In the genomic region with DNA sequence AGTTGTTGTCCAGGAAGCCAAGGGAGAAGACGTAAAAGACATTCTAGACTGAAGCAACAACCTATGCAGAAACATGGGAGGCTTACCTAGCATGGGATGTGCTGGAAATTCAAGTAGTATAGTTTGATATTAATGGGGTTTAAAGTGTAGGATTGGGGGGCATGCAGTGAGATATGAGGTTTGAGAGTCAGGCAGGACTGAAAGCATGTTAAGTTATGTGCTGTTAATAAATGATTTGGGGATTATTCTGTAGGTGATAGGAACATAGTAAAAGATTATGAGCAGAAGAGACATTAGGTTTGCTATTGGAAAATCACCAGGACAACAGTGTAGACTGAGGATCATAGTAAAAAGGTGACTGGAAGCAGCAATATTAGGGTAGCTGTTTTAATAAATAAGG, we compare ENCODE assay signal across 14 cellular contexts. TPM values are rescaled to one million over a fixed set of nuclear protein-coding genes. Genes with fewer than 3 reads are reported as not detected.
DNase-seq lines count a peak whose midpoint lies in the region; ATAC-seq, FAIRE-seq and TF ChIP-seq lines count a peak whose summit lies in the region.
"Had no signal": no experiment of that assay in that cellular context is flagged by ENCODE, and none has a peak within 500 bp of the region (broad histone marks: within the 10 kb centered on the region; RNA-seq: fewer than 3 reads in every experiment).

No MANE protein-coding gene starts in this region.

- intact Hi-C loops in HCT116 (cut with micrococcal nuclease) = loop anchor here (5.0 kb wide), 2 partner anchors 64 to 251 kb away; no protein-coding TSS in a partner anchor

- H3K27me3 ChIP-seq in HCT116 (ENCODE audit: insufficient read depth, low read length) (no peaks in the 10 kb centered on the region), keratinocyte (ENCODE audit: control insufficient read depth, extremely low read depth, insufficient read depth, low read length) (no peaks in the 10 kb centered on the region), subcutaneous abdominal adipose tissue (ENCODE audit: control insufficient read depth in 5 of 5, insufficient read depth in 4 of 5, low read length in 5 of 5) (no peaks in the 10 kb centered on the region)
- H3K27me3 ChIP-seq: colonic mucosa, testis had no signal

- TF ChIP-seq POLR2A in HCT116 (IDR thresholded peaks at IDR 0.05; ENCODE audit: borderline replicate concordance, extremely low read depth, insufficient read depth, insufficient read length) (no peak), GM12891 (IDR thresholded peaks at IDR 0.05; ENCODE audit: low read depth, low read length) (no peak)

- POLR2A ChIA-PET in HCT116 (lab: Charles Lee) = interaction anchor here (1.0 kb wide), 1 partner anchor 131 kb away, joined by 4 read pairs; no protein-coding TSS in a partner anchor

- H3K36me3 ChIP-seq in HCT116 (ENCODE audit: control insufficient read depth in 1 of 2, insufficient read depth in 2 of 2, low read length in 2 of 2) (peaks cover 40 to 47% of the 10 kb centered on the region in 2 experiments), keratinocyte (ENCODE audit: control insufficient read depth in 2 of 2, extremely low read depth in 1 of 2, insufficient read depth in 2 of 2, low read length in 2 of 2) (peaks cover 4 to 33% of the 10 kb centered on the region in 2 experiments), subcutaneous abdominal adipose tissue (ENCODE audit: control insufficient read depth in 5 of 5, insufficient read depth in 5 of 5, low read length in 5 of 5) (peaks cover 0 to 9% (median 0%) of the 10 kb centered on the region in 5 donors)
- H3K36me3 ChIP-seq: colonic mucosa had no signal

- H3K9me3 ChIP-seq in HCT116 (ENCODE audit: control insufficient read depth in 1 of 2, insufficient read depth in 1 of 2, low read depth in 1 of 2, low read length in 2 of 2) = no peaks in the 10 kb centered on the region
- H3K9me3 ChIP-seq in keratinocyte (ENCODE audit: control insufficient read depth, low read depth, low read length) = peaks cover 3% of the 10 kb centered on the region
- no peaks in the 10 kb centered on the region for H3K9me3 ChIP-seq in subcutaneous abdominal adipose tissue (ENCODE audit: control insufficient read depth in 5 of 5, low read length in 5 of 5)
- H3K9me3 ChIP-seq: colonic mucosa, testis had no signal

- H3K4me3 ChIP-seq in HCT116 (replicated peaks in 1 of 2; ENCODE audit: low read depth in 1 of 2, low read length in 2 of 2) (no peak overlapping the region), astrocyte of the cerebellum (ENCODE audit: low read depth, low read length) (peak overlapping the region; percentile 82), keratinocyte (ENCODE audit: control insufficient read depth in 2 of 3, extremely low read depth in 1 of 3, insufficient read depth in 2 of 3, low read depth in 1 of 3, low read length in 3 of 3) (peak overlapping the region; percentile 93 to 96 (median 94)), subcutaneous abdominal adipose tissue (ENCODE audit: low read depth in 1 of 5, low read length in 5 of 5) (peak overlapping the region; percentile 42 to 86 (median 60))
- H3K4me3 ChIP-seq: colonic mucosa, testis had no signal

- in situ Hi-C loops in astrocyte of the cerebellum (cut with HindIII; ENCODE audit: low sequenced_read_pairs) = no loop called here

- H3K4me1 ChIP-seq in HCT116 (ENCODE audit: control insufficient read depth in 1 of 2, insufficient read depth in 2 of 2, low read length in 2 of 2) (peaks cover 8 to 45% of the 10 kb centered on the region in 2 experiments), keratinocyte (ENCODE audit: control insufficient read depth, extremely low read depth, insufficient read depth, low read length) (peaks cover 21% of the 10 kb centered on the region), subcutaneous abdominal adipose tissue (ENCODE audit: control insufficient read depth in 5 of 5, insufficient read depth in 5 of 5, low read length in 5 of 5) (peaks cover 8 to 83% (median 68%) of the 10 kb centered on the region in 5 donors)

- H3K79me2 ChIP-seq in HCT116 (ENCODE audit: insufficient read depth, low read length) = peaks cover 80% of the 10 kb centered on the region
- H3K79me2 ChIP-seq in keratinocyte (ENCODE audit: control insufficient read depth, insufficient read depth, low read length) = peaks cover 75% of the 10 kb centered on the region

- DNase-seq in HCT116 (ENCODE audit: low read depth, low spot score) = no peak
- no peak for DNase-seq in astrocyte of the cerebellum (ENCODE audit: low read depth)
- DNase-seq in keratinocyte (ENCODE audit: low read depth, low spot score) = no peak
- DNase-seq in GM12891 (ENCODE audit: insufficient read length, low spot score) = no peak
- no peak for DNase-seq in stimulated activated effector memory CD8-positive, alpha-beta T cell treated with anti-CD3 and anti-CD28 coated beads, Interleukin-12 subunit alpha, Interleukin-12 subunit beta, amount 100 ng/mL, for 72 hours (ENCODE audit: low spot score in 2 of 2)
- DNase-seq: colonic mucosa, DMS 273 treated with DMSO at 0.1 percent for 48 hours, foreskin melanocyte, small intestine, testis had no signal

- H3K9me2 ChIP-seq in HCT116 (ENCODE audit: insufficient read depth) = no peaks in the 10 kb centered on the region

- dilution Hi-C loops in keratinocyte (cut with MboI; ENCODE audit: extremely low pct_ligation_motif_present, low sequenced_read_pairs) = loop anchor here (10.0 kb wide), 1 partner anchor 56 kb away; no protein-coding TSS in a partner anchor

- no peak overlapping the region for H3K9ac ChIP-seq in HCT116 (ENCODE audit: low read length)
- no peak overlapping the region for H3K9ac ChIP-seq in keratinocyte (ENCODE audit: control insufficient read depth, extremely low read depth, insufficient read depth, low read length)
- H3K9ac ChIP-seq in subcutaneous abdominal adipose tissue (ENCODE audit: low read length in 5 of 5) = peak overlapping the region in 1 of 5 donors; percentile 56

- H4K20me1 ChIP-seq in HCT116 (ENCODE audit: insufficient read depth) = peaks cover 2% of the 10 kb centered on the region; the same call in 1 of the 2 replicates
- no peaks in the 10 kb centered on the region for H4K20me1 ChIP-seq in keratinocyte (ENCODE audit: control insufficient read depth, extremely low read depth, insufficient read depth, low read length)

- peaks cover 8% of the 10 kb centered on the region for H3K36me3 Mint-ChIP-seq in stimulated activated effector memory CD8-positive, alpha-beta T cell treated with anti-CD3 and anti-CD28 coated beads, Interleukin-12 subunit alpha, Interleukin-12 subunit beta, amount 100 ng/mL, for 72 hours

- RAD21 ChIA-PET in HCT116 (lab: Charles Lee; ENCODE audit: low non-redundant PET in 1 of 2, low total read pairs in 2 of 2, uncharacterized antibody in 2 of 2, unreplicated experiment in 2 of 2) = no interaction called here

- CTCF ChIA-PET in HCT116 (lab: Charles Lee) = no interaction called here

- H3K4me2 ChIP-seq in HCT116 (ENCODE audit: low read length) = 0 out of 2 replicates have a peak overlapping the region, but pooled peaks have one; percentile 3
- H3K4me2 ChIP-seq in keratinocyte (ENCODE audit: control insufficient read depth, extremely low read depth, insufficient read depth, low read depth, low read length) = peak overlapping the region; percentile 70

- no peaks in the 10 kb centered on the region for H3K9me1 ChIP-seq in keratinocyte (ENCODE audit: control insufficient read depth, extremely low read depth, insufficient read depth, low read length)

- no peak for TF ChIP-seq RAD21 in HCT116 (IDR thresholded peaks at IDR 0.05; ENCODE audit: low read depth)

- no peak overlapping the region for H3K27ac Mint-ChIP-seq in stimulated activated effector memory CD8-positive, alpha-beta T cell treated with anti-CD3 and anti-CD28 coated beads, Interleukin-12 subunit alpha, Interleukin-12 subunit beta, amount 100 ng/mL, for 72 hours

- H3K27ac ChIP-seq in HCT116 (ENCODE audit: low read depth, low read length) (no peak overlapping the region), keratinocyte (ENCODE audit: control insufficient read depth, insufficient read depth, low read length) (no peak overlapping the region), subcutaneous abdominal adipose tissue (ENCODE audit: low read depth, low read length) (peak overlapping the region; percentile 88)
- H3K27ac ChIP-seq: colonic mucosa, testis had no signal

- FAIRE-seq in keratinocyte (lab: Jason Lieb, UNC) = no peak
- no peak for FAIRE-seq in GM12891 (lab: Jason Lieb, UNC)
- FAIRE-seq: islet of Langerhans, small intestine had no signal

- ATAC-seq in HCT116 = no peak
- ATAC-seq in HG02840 (IDR thresholded peaks at IDR 0.05; ENCODE audit: low FRiP score, unreplicated experiment) = no peak
- no peak for ATAC-seq in stimulated activated effector memory CD8-positive, alpha-beta T cell treated with anti-CD3 and anti-CD28 coated beads, Interleukin-12 subunit alpha, Interleukin-12 subunit beta, amount 100 ng/mL, for 72 hours
- no peak for ATAC-seq in GM21825 (IDR thresholded peaks at IDR 0.05; ENCODE audit: unreplicated experiment)

- TF ChIP-seq CTCF in HCT116 (IDR thresholded peaks at IDR 0.05 in 2 of 3, conservative IDR thresholded peaks at IDR 0.05 in 1 of 3; ENCODE audit: borderline replicate concordance in 1 of 3, insufficient read depth in 1 of 3, low read depth in 2 of 3, low read length in 2 of 3) = no peak
- no peak for TF ChIP-seq CTCF in astrocyte of the cerebellum (IDR thresholded peaks at IDR 0.05; ENCODE audit: low read depth, low read length, missing control alignments)
- TF ChIP-seq CTCF in keratinocyte (optimal IDR thresholded peaks at IDR 0.05 in 1 of 3, IDR thresholded peaks at IDR 0.05 in 1 of 3, conservative IDR thresholded peaks at IDR 0.05 in 1 of 3; ENCODE audit: extremely low read depth in 1 of 3, insufficient read depth in 2 of 3, low read length in 3 of 3) = no peak

- no TSS peak for BruUV-seq in HCT116 (replicated peaks; lab: Mats Ljungman, UMichigan)

- peaks cover 32% of the 10 kb centered on the region for H3K4me1 Mint-ChIP-seq in stimulated activated effector memory CD8-positive, alpha-beta T cell treated with anti-CD3 and anti-CD28 coated beads, Interleukin-12 subunit alpha, Interleukin-12 subunit beta, amount 100 ng/mL, for 72 hours

- no peaks in the 10 kb centered on the region for H3K9me3 Mint-ChIP-seq in stimulated activated effector memory CD8-positive, alpha-beta T cell treated with anti-CD3 and anti-CD28 coated beads, Interleukin-12 subunit alpha, Interleukin-12 subunit beta, amount 100 ng/mL, for 72 hours

- H2AFZ ChIP-seq in HCT116 (ENCODE audit: low read depth, low read length, poor library complexity, severe bottlenecking) (no peak overlapping the region), keratinocyte (ENCODE audit: control insufficient read depth, low read length) (no peak overlapping the region)

- no peak overlapping the region for H3K4me3 Mint-ChIP-seq in stimulated activated effector memory CD8-positive, alpha-beta T cell treated with anti-CD3 and anti-CD28 coated beads, Interleukin-12 subunit alpha, Interleukin-12 subunit beta, amount 100 ng/mL, for 72 hours

RNA-seq across cellular contexts. Expression of a gene that starts 3.2 kb away (rescaled TPM):
- 89.9 TPM for total RNA-seq in HCT116 (2021; ENCODE audit: unreplicated experiment)
- polyA plus RNA-seq in HCT116 (2012) = 45.1 and 65.0 TPM in 2 replicates
- 42.3 to 78.5 TPM (median 59.0 TPM) in 3 replicates for polyA plus RNA-seq in keratinocyte
- 180 TPM for polyA plus RNA-seq in keratinocyte (2011; ENCODE audit: low read depth)
- 49.0 and 54.3 TPM in 2 replicates for polyA plus RNA-seq in keratinocyte (2011; cell fraction: cytosol; rRNA removed)
- polyA plus RNA-seq in keratinocyte (2011; cell fraction: nucleus; rRNA removed) = 57.0 and 83.0 TPM in 2 replicates
- polyA plus RNA-seq in keratinocyte (2012; ENCODE audit: low replicate concordance) = 44.0 and 55.0 TPM in 2 replicates
- polyA minus RNA-seq in keratinocyte = 25.4 to 122 TPM (median 60.8 TPM) in 3 replicates
- polyA minus RNA-seq in keratinocyte (2011; cell fraction: cytosol; rRNA and poly(A)+ RNA removed) = 55.1 TPM
- 74.2 and 175 TPM in 2 replicates for polyA minus RNA-seq in keratinocyte (2011; cell fraction: nucleus; rRNA and poly(A)+ RNA removed)
- polyA plus RNA-seq in GM12891 (2012; ENCODE audit: low read depth, missing spikeins) = 11.5 TPM

Comparison
In these comparisons a context has a peak if more than half of its experiments do, and no peak if none do; other contexts are left out.
1. H3K4me3 ChIP-seq: peak in astrocyte of the cerebellum (single experiment), keratinocyte (3 of 3) and subcutaneous abdominal adipose tissue (5 of 5); none in HCT116 (0 of 2).